ENCODE assay signal across 1 cellular context in genomic region chr4:124703154-124703553, GRCh38.
TF ChIP-seq lines count a peak whose summit lies in the region.

No MANE protein-coding gene starts in this region.

TF ChIP-seq in endothelial cell of umbilical vein, 7 proteins besides CTCF, POLR2A, EP300 and RAD21 (continued from another document):
- TF ChIP-seq MAX (IDR thresholded peaks at IDR 0.05; ENCODE audit: insufficient read depth, insufficient read length): no peak
